ENCODE assay signal across 26 cellular contexts in the genomic region with DNA sequence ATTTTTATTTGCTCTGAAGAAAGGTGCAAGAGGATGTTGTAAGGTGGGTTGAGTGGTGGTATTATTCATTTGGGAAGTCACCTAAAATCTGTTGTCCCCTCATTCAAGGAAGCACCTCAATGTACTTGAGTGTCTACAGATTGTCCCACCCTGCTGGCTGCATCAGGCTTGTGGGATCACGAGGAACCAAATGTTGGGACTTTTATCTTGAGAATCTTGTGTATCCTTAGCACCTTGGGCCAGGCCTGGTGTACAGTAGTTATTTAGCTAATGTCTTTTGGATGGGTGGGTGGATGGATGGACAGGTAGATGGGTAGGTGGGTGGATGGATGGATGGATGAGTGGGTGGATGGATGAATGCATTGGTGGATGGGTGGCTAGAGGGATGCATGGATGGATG.
"Had no signal": no experiment of that assay in that cellular context is flagged by ENCODE, and none has a peak within 500 bp of the region (broad histone marks: within the 10 kb centered on the region; RNA-seq: fewer than 3 reads in every experiment).

No MANE protein-coding gene starts in this region.

- H3K27me3 ChIP-seq: pancreas, right lobe of liver, stomach, testis, thyroid gland, transverse colon, upper lobe of left lung, vagina had no signal

- H3K4me3 Mint-ChIP-seq: immature natural killer cell; naive thymus-derived CD4-positive, alpha-beta T cell; natural killer cell treated with Interleukin-12 subunit alpha and Interleukin-12 subunit beta and Interleukin-15 and Interleukin-18, amount 100 ng/mL, for 72 hours; stimulated activated naive B cell treated with anti-CD40 and anti-IgM and Interleukin-4, amounts not matched to agents 10 μg/mL and 1 μg/mL and 100 μg/mL, for 72 hours had no signal

- ATAC-seq: left colon; left lung; lower lobe of right lung; mucosa of descending colon; naive thymus-derived CD4-positive, alpha-beta T cell; natural killer cell treated with Interleukin-12 subunit alpha and Interleukin-12 subunit beta and Interleukin-15 and Interleukin-18, amount 100 ng/mL, for 72 hours; pancreas; right lobe of liver; stimulated activated naive B cell treated with anti-CD40 and anti-IgM and Interleukin-4, amounts not matched to agents 10 μg/mL and 1 μg/mL and 100 μg/mL, for 72 hours; stimulated activated naive CD8-positive, alpha-beta T cell treated with anti-CD3 and anti-CD28 coated beads, Interleukin-15, Interleukin-2, amounts not matched to agents 100 U/mL and 50 U/mL, for 24 hours had no signal

- H3K4me1 Mint-ChIP-seq: immature natural killer cell; stimulated activated naive B cell treated with anti-CD40 and anti-IgM and Interleukin-4, amounts not matched to agents 10 μg/mL and 1 μg/mL and 100 μg/mL, for 72 hours had no signal

- H3K36me3 Mint-ChIP-seq: stimulated activated naive B cell treated with anti-CD40 and anti-IgM and Interleukin-4, amounts not matched to agents 10 μg/mL and 1 μg/mL and 100 μg/mL, for 72 hours had no signal

- H3K4me3 ChIP-seq: left lung, lower lobe of right lung, mucosa of descending colon, pancreas, prostate gland, right lobe of liver, smooth muscle cell, stomach, testis, thyroid gland, transverse colon, upper lobe of left lung, vagina had no signal

- H3K9me3 ChIP-seq: mucosa of descending colon, pancreas, prostate gland, right lobe of liver, testis, thyroid gland, transverse colon, vagina had no signal

- H3K27ac ChIP-seq: left lung, lower lobe of right lung, pancreas, prostate gland, right lobe of liver, stomach, testis, thyroid gland, transverse colon, upper lobe of left lung, vagina had no signal

- H3K4me2 ChIP-seq: smooth muscle cell had no signal

- H3K27ac Mint-ChIP-seq: naive thymus-derived CD4-positive, alpha-beta T cell; natural killer cell treated with Interleukin-12 subunit alpha and Interleukin-12 subunit beta and Interleukin-15 and Interleukin-18, amount 100 ng/mL, for 72 hours; stimulated activated naive B cell treated with anti-CD40 and anti-IgM and Interleukin-4, amounts not matched to agents 10 μg/mL and 1 μg/mL and 100 μg/mL, for 72 hours had no signal

- H3K4me1 ChIP-seq: left lung, lower lobe of right lung, pancreas, prostate gland, right lobe of liver, stomach, testis, transverse colon, upper lobe of left lung, vagina had no signal

- H3K36me3 ChIP-seq: left lung, lower lobe of right lung, pancreas, prostate gland, right lobe of liver, stomach, thyroid gland, transverse colon, upper lobe of left lung, vagina had no signal

- DNase-seq: hypothalamus; immature natural killer cell; kidney; left colon; left lung; lower lobe of right lung; midbrain; mucosa of descending colon; naive thymus-derived CD4-positive, alpha-beta T cell; pancreas; posterior cingulate gyrus; retina; right lobe of liver; stimulated activated CD4-positive, alpha-beta T cell treated with anti-CD3 and anti-CD28 coated beads, Interleukin-2, amount 100 ng/mL, for 24 hours; stimulated activated CD4-positive, alpha-beta T cell treated with anti-CD3 and anti-CD28 coated beads, Interleukin-4, amount 100 ng/mL, for 1 hour; stimulated activated naive B cell treated with anti-CD40 and anti-IgM and Interleukin-4, amounts not matched to agents 10 μg/mL and 1 μg/mL and 100 μg/mL, for 72 hours; stimulated activated naive CD8-positive, alpha-beta T cell treated with anti-CD3 and anti-CD28 coated beads, Interleukin-15, Interleukin-2, amounts not matched to agents 100 U/mL and 50 U/mL, for 24 hours; stomach; testis; thyroid gland; transverse colon; upper lobe of left lung had no signal

- H3K27me3 Mint-ChIP-seq: stimulated activated naive B cell treated with anti-CD40 and anti-IgM and Interleukin-4, amounts not matched to agents 10 μg/mL and 1 μg/mL and 100 μg/mL, for 72 hours had no signal
